12 cellular contexts compared by ENCODE assay signal in the genomic region with DNA sequence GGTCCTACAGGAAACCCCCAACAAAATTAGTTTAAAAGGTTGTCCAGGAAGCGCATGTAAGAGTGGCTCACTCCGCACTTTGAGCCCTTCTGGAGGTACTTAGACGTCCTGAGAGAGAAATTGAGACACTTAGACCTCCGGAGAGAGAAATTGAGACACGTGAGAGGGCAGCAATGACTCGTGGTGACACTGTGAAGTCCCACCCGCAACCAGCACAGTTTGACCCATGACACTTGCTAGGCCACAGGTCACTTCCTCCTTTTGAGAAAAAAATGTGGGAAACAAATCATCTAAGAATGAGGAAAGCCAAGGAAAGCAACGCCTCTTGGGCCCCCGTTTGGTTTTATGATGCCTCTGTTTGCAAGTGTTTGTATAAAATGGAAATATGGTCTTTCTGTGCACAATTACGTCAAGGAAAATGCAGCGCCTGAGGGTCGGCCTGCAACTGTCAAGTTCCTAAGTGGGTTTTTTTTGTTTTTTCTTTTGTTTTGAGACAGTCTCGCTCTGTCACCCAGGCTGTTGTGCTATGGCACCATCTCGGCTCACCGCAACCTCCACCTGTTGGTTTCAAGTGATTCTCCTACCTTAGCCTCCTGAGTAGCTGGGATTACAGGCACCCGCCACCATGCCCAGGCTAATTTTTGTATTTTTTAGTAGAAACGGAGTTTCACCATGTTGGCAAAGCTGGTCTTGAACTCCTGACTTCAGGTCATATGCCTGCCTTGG. TPM values are rescaled to one million over a fixed set of nuclear protein-coding genes. Genes with fewer than 3 reads are reported as not detected.
DNase-seq lines count a peak whose midpoint lies in the region; ATAC-seq, FAIRE-seq and TF ChIP-seq lines count a peak whose summit lies in the region.
"Had no signal": no experiment of that assay in that cellular context is flagged by ENCODE, and none has a peak within 500 bp of the region (broad histone marks: within the 10 kb centered on the region; RNA-seq: fewer than 3 reads in every experiment).

No MANE protein-coding gene starts in this region.

- no TSS peak for BruUV-seq in K562 (replicated peaks; lab: Mats Ljungman, UMichigan)

- in situ Hi-C loops in K562 (cut with MboI): no loop called here

- TF ChIP-seq CTCF in GM23338 (conservative IDR thresholded peaks at IDR 0.05; ENCODE audit: low read depth in 2 of 2): no peak
- no peak for TF ChIP-seq CTCF in K562 (IDR thresholded peaks at IDR 0.05 in 2 of 3, conservative IDR thresholded peaks at IDR 0.05 in 1 of 3; ENCODE audit: insufficient read depth in 2 of 3, low read depth in 1 of 3, low read length in 3 of 3)

- peak overlapping the region; percentile 76; the same call in 2 of the 3 replicates for H3K4me3 Mint-ChIP-seq in GM23338
- peak overlapping the region; percentile 49 to 98 (median 88) for H3K4me3 Mint-ChIP-seq in naive thymus-derived CD8-positive, alpha-beta T cell

- H3K36me3 Mint-ChIP-seq in GM23338 (ENCODE audit: low read depth): no peaks in the 10 kb centered on the region
- H3K36me3 Mint-ChIP-seq in naive thymus-derived CD8-positive, alpha-beta T cell: no peaks in the 10 kb centered on the region

- H3K27me3 ChIP-seq in GM23338 (ENCODE audit: insufficient read depth): peaks cover 47% of the 10 kb centered on the region
- H3K27me3 ChIP-seq in K562 (ENCODE audit: control insufficient read depth in 2 of 2, insufficient read depth in 2 of 2, low read length in 2 of 2): no peaks in the 10 kb centered on the region

- DNase-seq in GM23338 (ENCODE audit: low spot score) (no peak), K562 (ENCODE audit: extremely low read depth in 1 of 4, low spot score in 3 of 4) (no peak), NCI-H1694 treated with DMSO at 0.1 percent for 48 hours (lab: John Stamatoyannopoulos, UW) (no peak), cerebellar cortex (ENCODE audit: low spot score) (no peak), NCI-H128 (lab: John Stamatoyannopoulos, UW; ENCODE audit: unreplicated experiment) (no peak)
- DNase-seq in naive thymus-derived CD8-positive, alpha-beta T cell: no peak
- DNase-seq: left colon, NCI-H1092 treated with DMSO at 0.1 percent for 48 hours, NCI-H524 treated with DMSO at 0.1 percent for 48 hours had no signal

- H3K4me2 ChIP-seq in GM23338 (peak overlapping the region; percentile 82), K562 (ENCODE audit: insufficient read depth, low read length) (no peak overlapping the region)
- H3K4me2 ChIP-seq: BLaER1 had no signal

- H2AFZ ChIP-seq in GM23338 (peak overlapping the region; percentile 95; the same call in 1 of the 2 replicates), K562 (ENCODE audit: low read depth, low read length) (peak overlapping the region; percentile 66)

- H3K9ac ChIP-seq in K562 (ENCODE audit: insufficient read depth in 1 of 2, low read depth in 2 of 2, low read length in 2 of 2): no peak overlapping the region
- H3K9ac ChIP-seq: BLaER1 had no signal

- H3K27me3 Mint-ChIP-seq in GM23338 (ENCODE audit: insufficient read depth, low read depth, poor library complexity): peaks cover 30% of the 10 kb centered on the region
- no peaks in the 10 kb centered on the region for H3K27me3 Mint-ChIP-seq in naive thymus-derived CD8-positive, alpha-beta T cell

- H3K4me1 Mint-ChIP-seq in GM23338: peaks cover 13% of the 10 kb centered on the region
- H3K4me1 Mint-ChIP-seq in naive thymus-derived CD8-positive, alpha-beta T cell: peaks cover 7 to 29% (median 24%) of the 10 kb centered on the region in 4 donors

- CTCF ChIA-PET in K562 (lab: Yijun Ruan, JAX; ENCODE audit: low intra/inter-chr PET ratio): no interaction called here

- intact Hi-C loops in K562 (cut with micrococcal nuclease): no loop called here

- TF ChIP-seq EP300 in K562 (IDR thresholded peaks at IDR 0.05; ENCODE audit: low read length): no peak

- no peaks in the 10 kb centered on the region for H3K9me3 ChIP-seq in K562 (replicated peaks; ENCODE audit: control insufficient read depth, insufficient read depth, low read depth, low read length)

- H3K36me3 ChIP-seq in GM23338 (ENCODE audit: insufficient read depth) (no peaks in the 10 kb centered on the region), K562 (ENCODE audit: control insufficient read depth, insufficient read depth, low read length) (no peaks in the 10 kb centered on the region)
- H3K36me3 ChIP-seq: BLaER1 had no signal

- no peak for TF ChIP-seq POLR2A in K562 (conservative IDR thresholded peaks at IDR 0.05)

- H3K4me3 ChIP-seq in GM23338 (peak overlapping the region; percentile 64; the same call in 1 of the 2 replicates), K562 (no peak overlapping the region)
- H3K4me3 ChIP-seq: BLaER1 had no signal

- H3K9me3 Mint-ChIP-seq in GM23338: no peaks in the 10 kb centered on the region
- peaks cover 0 to 3% (median 0%) of the 10 kb centered on the region in 9 donors for H3K9me3 Mint-ChIP-seq in naive thymus-derived CD8-positive, alpha-beta T cell

- no peak for ATAC-seq in GM23338
- ATAC-seq in K562: no peak
- ATAC-seq in naive thymus-derived CD8-positive, alpha-beta T cell: no peak
- ATAC-seq: Right ventricle myocardium inferior had no signal

- H3K27ac ChIP-seq in GM23338 (ENCODE audit: low read depth) (no peak overlapping the region), K562 (ENCODE audit: extremely low read depth, low read depth, low read length) (no peak overlapping the region)
- H3K27ac ChIP-seq: BLaER1 had no signal

- no peaks in the 10 kb centered on the region for H4K20me1 ChIP-seq in GM23338 (replicated peaks; ENCODE audit: insufficient read depth)
- no peaks in the 10 kb centered on the region for H4K20me1 ChIP-seq in K562 (replicated peaks; ENCODE audit: control insufficient read depth, insufficient read depth, low read length)
- H4K20me1 ChIP-seq: BLaER1 had no signal

- POLR2A ChIA-PET in K562 (lab: Yijun Ruan, JAX): no interaction called here
- POLR2A ChIA-PET in naive thymus-derived CD8-positive, alpha-beta T cell (lab: Charles Lee): interaction anchor here (0.6 to 1.3 kb wide), 3 partner anchors 11 to 22 kb away, joined by 4 to 6 read pairs (median 4); a partner anchor contains a TSS

- no peak for FAIRE-seq in K562 (lab: Jason Lieb, UNC)
- FAIRE-seq: frontal cortex had no signal

- no peaks in the 10 kb centered on the region for H3K9me1 ChIP-seq in K562 (ENCODE audit: control insufficient read depth, insufficient read depth, low read length)

- H3K4me1 ChIP-seq in GM23338 (ENCODE audit: insufficient read depth) (peaks cover 11% of the 10 kb centered on the region), K562 (replicated peaks in 1 of 2; ENCODE audit: control insufficient read depth in 2 of 2, insufficient read depth in 2 of 2, low read length in 2 of 2) (no peaks in the 10 kb centered on the region; a peak in 2 of 5 replicates)
- H3K4me1 ChIP-seq: BLaER1 had no signal

- no peak overlapping the region for H3K27ac Mint-ChIP-seq in GM23338
- H3K27ac Mint-ChIP-seq in naive thymus-derived CD8-positive, alpha-beta T cell: peak overlapping the region in 8 of 10 donors; percentile 41 to 100 (median 93)

- no peak for TF ChIP-seq RAD21 in K562 (CRISPR knock-in tag; conservative IDR thresholded peaks at IDR 0.05 in 1 of 2, IDR thresholded peaks at IDR 0.05 in 1 of 2)

- WGBS in K562 (ENCODE audit: insufficient coverage, low coverage, missing lambda C conversion rate): 62% methylated on average over 15 of the region's 17 CpGs

- H3F3A ChIP-seq in GM23338 (replicated peaks; ENCODE audit: low read depth): peaks cover 9% of the 10 kb centered on the region; the same call in 1 of the 2 replicates

- H3K9me2 ChIP-seq in GM23338 (ENCODE audit: insufficient read depth): no peaks in the 10 kb centered on the region

- H3K79me2 ChIP-seq in GM23338 (replicated peaks; ENCODE audit: insufficient read depth) (no peaks in the 10 kb centered on the region), K562 (ENCODE audit: control insufficient read depth, insufficient read depth, low read length) (no peaks in the 10 kb centered on the region)

RNA-seq across cellular contexts. Expression of a gene that starts 13.6 kb away (rescaled TPM):
- total RNA-seq in GM23338 (2014; rRNA removed; shearing (Covaris generic)): 62.4 and 70.7 TPM in 2 replicates
- polyA plus RNA-seq in GM23338 (2016; fragmentation: Nextera tagmentation; extraction: Ambion mirVana) (32.6 and 37.1 TPM in 2 replicates), K562 (2011; rRNA removed) (25.1 and 34.5 TPM in 2 replicates), K562 (2014; fragmentation: Illumina TruSeq; extraction: Trizol) (16.7 and 27.1 TPM in 2 replicates), K562 (2014; fragmentation: Nextera tagmentation; extraction: Ambion mirVana) (10 to 100 TPM in 1 of 2 experiments, 1 to 10 TPM in 1; 6.6 to 10.3 TPM), K562 (2014; rRNA removed) (36.9 and 43.3 TPM in 2 replicates)
- total RNA-seq in K562 (2011; cell fraction: chromatin; rRNA removed; ENCODE audit: low replicate concordance): 13.4 and 22.4 TPM in 2 replicates
- total RNA-seq in K562 (2011; cell fraction: nucleolus; rRNA removed): 17.5 TPM in 2 replicates
- total RNA-seq in K562 (2011; cell fraction: nucleoplasm; rRNA removed): 18.6 and 23.1 TPM in 2 replicates
- total RNA-seq in K562 (2014; rRNA removed) (33.9 and 41.3 TPM in 2 replicates), K562 (2014; rRNA removed; fragmentation: Illumina TruSeq; extraction: Trizol) (15.8 and 17.3 TPM in 2 replicates), K562 (2015; rRNA removed; fragmentation: Illumina TruSeq; extraction: Trizol) (23.0 and 23.9 TPM in 2 replicates), K562 (2021) (43.3 and 44.2 TPM in 2 replicates)
- polyA plus RNA-seq in K562 (2011; cell fraction: cytosol; rRNA removed): 33.5 and 50.8 TPM in 2 replicates
- polyA plus RNA-seq in K562 (2011; cell fraction: nucleus; rRNA removed): 14.4 and 19.3 TPM in 2 replicates
- polyA plus RNA-seq in K562 (2012): 32.1 and 37.8 TPM in 2 replicates
- 17.1 and 17.8 TPM in 2 replicates for polyA minus RNA-seq in K562 (2011; rRNA and poly(A)+ RNA removed)
- polyA minus RNA-seq in K562 (2011; cell fraction: cytosol; rRNA and poly(A)+ RNA removed): 17.8 and 25.3 TPM in 2 replicates
- polyA minus RNA-seq in K562 (2011; cell fraction: nucleus; rRNA and poly(A)+ RNA removed): 5.7 and 7.2 TPM in 2 replicates
- 10 to 100 TPM; 11.0 to 12.4 TPM for total RNA-seq in naive thymus-derived CD8-positive, alpha-beta T cell
- polyA plus RNA-seq in naive thymus-derived CD8-positive, alpha-beta T cell: 10 to 100 TPM in 2 of 3 donors, 1 to 10 TPM in 1; 8.2 to 12.0 (median 11.3) TPM

RNA-seq across cellular contexts. Expression of a gene that starts 30.8 kb away (rescaled TPM):
- total RNA-seq in GM23338 (2014; rRNA removed; shearing (Covaris generic)): 0.14 TPM in 1 of 2 replicates, not detected in the other
- 0.09 TPM in 1 of 2 replicates, not detected in the other for polyA plus RNA-seq in GM23338 (2016; fragmentation: Nextera tagmentation; extraction: Ambion mirVana)
- 0.23 and 0.51 TPM in 2 replicates for total RNA-seq in K562 (2011; cell fraction: chromatin; rRNA removed; ENCODE audit: low replicate concordance)
- 0.26 and 0.50 TPM in 2 replicates for total RNA-seq in K562 (2011; cell fraction: nucleolus; rRNA removed)
- total RNA-seq in K562 (2011; cell fraction: nucleoplasm; rRNA removed): 0.23 and 0.44 TPM in 2 replicates
- 0.49 and 0.50 TPM in 2 replicates for total RNA-seq in K562 (2014; rRNA removed)
- total RNA-seq in K562 (2014; rRNA removed; fragmentation: Illumina TruSeq; extraction: Trizol): 0.19 and 0.25 TPM in 2 replicates
- 0.98 and 1.0 TPM in 2 replicates for total RNA-seq in K562 (2015; rRNA removed; fragmentation: Illumina TruSeq; extraction: Trizol)
- total RNA-seq in K562 (2021): 0.49 and 1.1 TPM in 2 replicates
- polyA plus RNA-seq in K562 (2011; rRNA removed): 0.01 and 0.22 TPM in 2 replicates
- polyA plus RNA-seq in K562 (2011; cell fraction: cytosol; rRNA removed): 0.34 and 1.1 TPM in 2 replicates
- polyA plus RNA-seq in K562 (2011; cell fraction: nucleus; rRNA removed): 0.27 and 0.41 TPM in 2 replicates
- 0.59 and 3.2 TPM in 2 replicates for polyA plus RNA-seq in K562 (2012)
- 0.22 and 0.24 TPM in 2 replicates for polyA plus RNA-seq in K562 (2014; fragmentation: Illumina TruSeq; extraction: Trizol)
- polyA plus RNA-seq in K562 (2014; fragmentation: Nextera tagmentation; extraction: Ambion mirVana): under 1 TPM in 1 of 2 experiments, not detected in 1; 0.01 TPM
- polyA plus RNA-seq in K562 (2014; rRNA removed): 0.23 and 0.46 TPM in 2 replicates
- polyA minus RNA-seq in K562 (2011; rRNA and poly(A)+ RNA removed): 0.06 TPM in 1 of 2 replicates, not detected in the other
- not detected in 2 replicates for polyA minus RNA-seq in K562 (2011; cell fraction: cytosol; rRNA and poly(A)+ RNA removed)
- 0.13 and 0.33 TPM in 2 replicates for polyA minus RNA-seq in K562 (2011; cell fraction: nucleus; rRNA and poly(A)+ RNA removed)
- 10 to 100 TPM; 36.3 to 41.4 TPM for total RNA-seq in naive thymus-derived CD8-positive, alpha-beta T cell
- 10 to 100 TPM in 1 of 3 donors, 1 to 10 TPM in 2; 9.4 to 37.2 (median 9.7) TPM for polyA plus RNA-seq in naive thymus-derived CD8-positive, alpha-beta T cell

RNA-seq across cellular contexts. Expression of a gene that starts 48.9 kb away (rescaled TPM):
- total RNA-seq in GM23338 (2014; rRNA removed; shearing (Covaris generic)): 1.8 and 4.9 TPM in 2 replicates
- polyA plus RNA-seq in GM23338 (2016; fragmentation: Nextera tagmentation; extraction: Ambion mirVana) (1.6 and 1.7 TPM in 2 replicates), K562 (2011; rRNA removed) (2.5 and 2.6 TPM in 2 replicates), K562 (2014; fragmentation: Illumina TruSeq; extraction: Trizol) (3.2 TPM in 2 replicates), K562 (2014; fragmentation: Nextera tagmentation; extraction: Ambion mirVana) (under 1 TPM; 0.04 to 0.25 TPM), K562 (2014; rRNA removed) (2.2 and 2.7 TPM in 2 replicates)
- 4.9 and 7.5 TPM in 2 replicates for total RNA-seq in K562 (2011; cell fraction: chromatin; rRNA removed; ENCODE audit: low replicate concordance)
- total RNA-seq in K562 (2011; cell fraction: nucleolus; rRNA removed): 4.7 and 5.3 TPM in 2 replicates
- total RNA-seq in K562 (2011; cell fraction: nucleoplasm; rRNA removed): 3.8 and 4.7 TPM in 2 replicates
- total RNA-seq in K562 (2014; rRNA removed) (3.2 and 4.0 TPM in 2 replicates), K562 (2014; rRNA removed; fragmentation: Illumina TruSeq; extraction: Trizol) (1.4 and 1.8 TPM in 2 replicates), K562 (2015; rRNA removed; fragmentation: Illumina TruSeq; extraction: Trizol) (2.1 and 2.2 TPM in 2 replicates), K562 (2021) (3.9 and 4.4 TPM in 2 replicates)
- polyA plus RNA-seq in K562 (2011; cell fraction: cytosol; rRNA removed): 1.8 and 3.1 TPM in 2 replicates
- 5.7 and 10.6 TPM in 2 replicates for polyA plus RNA-seq in K562 (2011; cell fraction: nucleus; rRNA removed)
- 3.0 and 3.1 TPM in 2 replicates for polyA plus RNA-seq in K562 (2012)
- polyA minus RNA-seq in K562 (2011; rRNA and poly(A)+ RNA removed): 1.4 and 1.9 TPM in 2 replicates
- polyA minus RNA-seq in K562 (2011; cell fraction: cytosol; rRNA and poly(A)+ RNA removed): 1.4 and 2.5 TPM in 2 replicates
- 2.7 and 3.2 TPM in 2 replicates for polyA minus RNA-seq in K562 (2011; cell fraction: nucleus; rRNA and poly(A)+ RNA removed)
- 1 to 10 TPM; 2.0 to 2.4 TPM for total RNA-seq in naive thymus-derived CD8-positive, alpha-beta T cell
- polyA plus RNA-seq in naive thymus-derived CD8-positive, alpha-beta T cell: 1 to 10 TPM in 2 of 3 donors, under 1 TPM in 1; 0.67 to 2.3 (median 1.2) TPM

RNA-seq across cellular contexts. Expression of a gene that starts 56.3 kb away (rescaled TPM):
- total RNA-seq in GM23338 (2014; rRNA removed; shearing (Covaris generic)): 2.6 TPM in 2 replicates
- polyA plus RNA-seq in GM23338 (2016; fragmentation: Nextera tagmentation; extraction: Ambion mirVana) (1.1 and 1.6 TPM in 2 replicates), K562 (2011; rRNA removed) (0.04 TPM in 1 of 2 replicates, not detected in the other), K562 (2014; fragmentation: Illumina TruSeq; extraction: Trizol) (0.03 TPM in 1 of 2 replicates, not detected in the other), K562 (2014; fragmentation: Nextera tagmentation; extraction: Ambion mirVana) (not detected), K562 (2014; rRNA removed) (under 0.01 and 0.04 TPM in 2 replicates)
- total RNA-seq in K562 (2011; cell fraction: chromatin; rRNA removed; ENCODE audit: low replicate concordance): 0.18 and 0.46 TPM in 2 replicates
- total RNA-seq in K562 (2011; cell fraction: nucleolus; rRNA removed): 0.13 and 0.17 TPM in 2 replicates
- 0.07 and 0.31 TPM in 2 replicates for total RNA-seq in K562 (2011; cell fraction: nucleoplasm; rRNA removed)
- total RNA-seq in K562 (2014; rRNA removed) (0.04 TPM in 1 of 2 replicates, not detected in the other), K562 (2014; rRNA removed; fragmentation: Illumina TruSeq; extraction: Trizol) (not detected in 2 replicates), K562 (2015; rRNA removed; fragmentation: Illumina TruSeq; extraction: Trizol) (0.04 TPM in 2 replicates), K562 (2021) (0.09 and 0.18 TPM in 2 replicates)
- polyA plus RNA-seq in K562 (2011; cell fraction: cytosol; rRNA removed): under 0.01 and 0.03 TPM in 2 replicates
- 0.14 and 0.22 TPM in 2 replicates for polyA plus RNA-seq in K562 (2011; cell fraction: nucleus; rRNA removed)
- polyA plus RNA-seq in K562 (2012): 0.03 and 0.22 TPM in 2 replicates
- 0.04 and 0.51 TPM in 2 replicates for polyA minus RNA-seq in K562 (2011; rRNA and poly(A)+ RNA removed)
- polyA minus RNA-seq in K562 (2011; cell fraction: cytosol; rRNA and poly(A)+ RNA removed): 0.10 and 0.27 TPM in 2 replicates
- 0.13 and 0.22 TPM in 2 replicates for polyA minus RNA-seq in K562 (2011; cell fraction: nucleus; rRNA and poly(A)+ RNA removed)
- total RNA-seq in naive thymus-derived CD8-positive, alpha-beta T cell: not detected
- not detected for polyA plus RNA-seq in naive thymus-derived CD8-positive, alpha-beta T cell

Comparison
In these comparisons a context has a peak if more than half of its experiments do, and no peak if none do; other contexts are left out.
1. RNA of a gene that starts 30.8 kb away (total RNA-seq): 36.3 to 41.4 TPM in naive thymus-derived CD8-positive, alpha-beta T cell; 0.19 to 1.1 TPM in K562 and 0.14 TPM in GM23338; every median in the first group is over 10 times any median in the second.